ENCODE assay signal across 17 cellular contexts in genomic region chr13:44971656-44972595, GRCh38. TPM values are rescaled to one million over a fixed set of nuclear protein-coding genes. Genes with fewer than 3 reads are reported as not detected.
DNase-seq lines count a peak whose midpoint lies in the region; ATAC-seq and TF ChIP-seq lines count a peak whose summit lies in the region.
"Had no signal": no experiment of that assay in that cellular context is flagged by ENCODE, and none has a peak within 500 bp of the region (broad histone marks: within the 10 kb centered on the region; RNA-seq: fewer than 3 reads in every experiment).

No MANE protein-coding gene starts in this region.

- H3K4me1 ChIP-seq in GM23248 (ENCODE audit: insufficient read depth) (peaks cover 21% of the 10 kb centered on the region), hepatocyte (ENCODE audit: insufficient read depth) (peaks cover 15% of the 10 kb centered on the region), skeletal muscle satellite cell (ENCODE audit: control insufficient read depth, insufficient read depth, low read length) (peaks cover 29% of the 10 kb centered on the region)

- H3K4me2 ChIP-seq in GM23248 (ENCODE audit: unreplicated experiment) (no peak overlapping the region), hepatocyte (no peak overlapping the region), skeletal muscle satellite cell (ENCODE audit: low read length) (peak overlapping the region; percentile 14)

- no peaks in the 10 kb centered on the region for H3K9me2 ChIP-seq in GM23248 (ENCODE audit: insufficient read depth)
- H3K9me2 ChIP-seq in hepatocyte (replicated peaks; ENCODE audit: insufficient read depth) = no peaks in the 10 kb centered on the region

- no peaks in the 10 kb centered on the region for H3K9me3 ChIP-seq in GM23248 (ENCODE audit: low read depth)
- H3K9me3 ChIP-seq in hepatocyte (ENCODE audit: low read depth) = no peaks in the 10 kb centered on the region
- no peaks in the 10 kb centered on the region for H3K9me3 ChIP-seq in skeletal muscle satellite cell (replicated peaks; ENCODE audit: low read length)
- H3K9me3 ChIP-seq: gastroesophageal sphincter had no signal

- no peak overlapping the region for H3K9ac ChIP-seq in GM23248
- no peak overlapping the region for H3K9ac ChIP-seq in skeletal muscle satellite cell (ENCODE audit: low read depth, low read length)

- H3K79me2 ChIP-seq in GM23248 (ENCODE audit: insufficient read depth) (no peaks in the 10 kb centered on the region; the same call in 1 of the 2 replicates), hepatocyte (no peaks in the 10 kb centered on the region)

- no peak overlapping the region for H2AFZ ChIP-seq in GM23248
- no peak overlapping the region for H2AFZ ChIP-seq in hepatocyte

- H3K27ac ChIP-seq in GM23248 (no peak overlapping the region), VCaP (peak overlapping the region; percentile 25; the same call in 1 of the 2 replicates), hepatocyte (peak overlapping the region; percentile 16)
- H3K27ac ChIP-seq: cardiac muscle cell, epithelial cell of prostate had no signal

- no peak for TF ChIP-seq CTCF in VCaP (conservative IDR thresholded peaks at IDR 0.05)
- no peak for TF ChIP-seq CTCF in hepatocyte (IDR thresholded peaks at IDR 0.05; ENCODE audit: poor library complexity)

- H4K20me1 ChIP-seq in GM23248 (ENCODE audit: insufficient read depth) (no peaks in the 10 kb centered on the region), hepatocyte (ENCODE audit: insufficient read depth, poor library complexity, severe bottlenecking) (no peaks in the 10 kb centered on the region)

- H3K27me3 ChIP-seq in GM23248 (replicated peaks; ENCODE audit: insufficient read depth) (no peaks in the 10 kb centered on the region), hepatocyte (no peaks in the 10 kb centered on the region), skeletal muscle satellite cell (ENCODE audit: control insufficient read depth, insufficient read depth, low read length) (no peaks in the 10 kb centered on the region)
- H3K27me3 ChIP-seq: cardiac muscle cell, gastroesophageal sphincter had no signal

- in situ Hi-C loops in GM23248 (cut with MboI) = loop anchor here (10.0 to 25.0 kb wide), 2 partner anchors 477 to 1060 kb away; no protein-coding TSS in a partner anchor

- H3K4me3 ChIP-seq in GM23248 (no peak overlapping the region), hepatocyte (no peak overlapping the region), skeletal muscle satellite cell (ENCODE audit: low read length) (no peak overlapping the region)
- H3K4me3 ChIP-seq: cardiac muscle cell, gastroesophageal sphincter had no signal

- peaks cover 18% of the 10 kb centered on the region; the same call in 1 of the 2 replicates for H3F3A ChIP-seq in GM23248 (ENCODE audit: insufficient read depth)

- DNase-seq in GM23248 (peak; percentile 16), hepatocyte (ENCODE audit: low spot score) (no peak), NCI-H1436 (lab: John Stamatoyannopoulos, UW) (no peak)
- DNase-seq: activated CD4-positive, alpha-beta T cell treated with anti-CD3 and anti-CD28 coated beads, Interleukin-2, amount 10 ng/mL, durations not matched to agents 24 days and 14 days; CD8-positive, alpha-beta T cell; HFFc6; natural killer cell; NCI-H1417 treated with DMSO at 0.1 percent for 48 hours; stimulated activated CD4-positive, alpha-beta T cell treated with anti-CD3 and anti-CD28 coated beads, Interleukin-1b, Interleukin-23, amount 100 ng/mL, for 48 hours had no signal

- 91 to 94% methylated on average over 7 of the region's 7 CpGs for WGBS in GM23248 (ENCODE audit: low coverage in 1 of 2, low lambda C conversion rate in 2 of 2, missing lambda C conversion rate in 2 of 2), 2 experiments
- WGBS in hepatocyte (ENCODE audit: low lambda C conversion rate, missing lambda C conversion rate) = 76% methylated on average over 7 of the region's 7 CpGs

- no peak for ATAC-seq in GM21723 (IDR thresholded peaks at IDR 0.05; ENCODE audit: unreplicated experiment)
- ATAC-seq in HG02981 (IDR thresholded peaks at IDR 0.05; ENCODE audit: unreplicated experiment) = no peak
- ATAC-seq: CD8-positive, alpha-beta T cell; gastroesophageal sphincter; natural killer cell; stimulated activated memory B cell treated with anti-CD40 and anti-IgM and Interleukin-4, amounts not matched to agents 10 μg/mL and 1 μg/mL and 100 μg/mL, for 72 hours had no signal

- H3K36me3 ChIP-seq in GM23248 (ENCODE audit: low read depth) (no peaks in the 10 kb centered on the region), hepatocyte (replicated peaks; ENCODE audit: insufficient read depth, low read depth) (no peaks in the 10 kb centered on the region), skeletal muscle satellite cell (ENCODE audit: insufficient read depth, low read length) (peaks cover 16% of the 10 kb centered on the region)

RNA-seq across cellular contexts. Expression of gene NUFIP1, which starts 17.3 kb away (rescaled TPM):
- total RNA-seq in GM23248 (2014; rRNA removed; shearing (Covaris generic)) = 1.0 and 1.3 TPM in 2 replicates
- polyA plus RNA-seq in GM23248 (2016; fragmentation: Nextera tagmentation; extraction: Ambion mirVana) (5.5 TPM in 2 replicates), hepatocyte (5.5 and 6.2 TPM in 2 replicates)
- 3.3 and 4.3 TPM in 2 replicates for total RNA-seq in hepatocyte
- 3.3 and 3.8 TPM in 2 replicates for total RNA-seq in skeletal muscle satellite cell (2012; rRNA removed)

RNA-seq across cellular contexts. Expression of gene GPALPP1, which starts 17.4 kb away (rescaled TPM):
- total RNA-seq in GM23248 (2014; rRNA removed; shearing (Covaris generic)) = 22.8 and 29.2 TPM in 2 replicates
- polyA plus RNA-seq in GM23248 (2016; fragmentation: Nextera tagmentation; extraction: Ambion mirVana) = 18.5 and 21.2 TPM in 2 replicates
- 27.1 and 32.1 TPM in 2 replicates for total RNA-seq in hepatocyte
- polyA plus RNA-seq in hepatocyte = 11.4 and 15.7 TPM in 2 replicates
- total RNA-seq in skeletal muscle satellite cell (2012; rRNA removed) = 19.2 and 24.6 TPM in 2 replicates
